In genomic region chr10:17742918-17743317, GRCh38 we compare ENCODE assay signal across 8 cellular contexts. TPM values are rescaled to one million over a fixed set of nuclear protein-coding genes. Genes with fewer than 3 reads are reported as not detected.
A peak's percentile ranks its signal among the peaks of the same experiment; 100 is the strongest.
DNase-seq lines count a peak whose midpoint lies in the region; ATAC-seq and TF ChIP-seq lines count a peak whose summit lies in the region.

No MANE protein-coding gene starts in this region.

- ATAC-seq in GM19328 (IDR thresholded peaks at IDR 0.05; ENCODE audit: unreplicated experiment) (no peak), GM19452 (IDR thresholded peaks at IDR 0.05; ENCODE audit: unreplicated experiment) (no peak)

- in situ Hi-C loops in KBM-7 (cut with MboI; ENCODE audit: low pct_unique_long_range_greater_than_20kb, low sequenced_read_pairs), result no loop called here

- peak; percentile 35 for DNase-seq in GM10266 (ENCODE audit: extremely low spot score)
- DNase-seq in KBM-7, result peak; percentile 78
- peak; percentile 75 for DNase-seq in activated CD4-positive, CD25-positive, alpha-beta regulatory T cell treated with anti-CD3 and anti-CD28 coated beads, Interleukin-2, amount 50 U/mL, for 72 hours
- DNase-seq in choroid plexus epithelial cell (ENCODE audit: low read depth), result peak; percentile 72
- DNase-seq in lung microvascular endothelial cell (ENCODE audit: low read depth in 2 of 2), result peak; percentile 52 to 62
- peak; percentile 43 for DNase-seq in stimulated activated CD8-positive, alpha-beta memory T cell treated with anti-CD3 and anti-CD28 coated beads, Interleukin-15, amount 100 ng/mL, for 24 hours (ENCODE audit: low read depth)

- peak; percentile 73 for TF ChIP-seq CTCF in GM10266 (IDR thresholded peaks at IDR 0.05; ENCODE audit: control insufficient read depth, insufficient read depth, low read depth, missing control alignments)
- TF ChIP-seq CTCF in choroid plexus epithelial cell (conservative IDR thresholded peaks at IDR 0.05; ENCODE audit: low read depth, low read length), result peak; percentile 82

- H3K4me3 ChIP-seq in choroid plexus epithelial cell (ENCODE audit: low read depth, low read length), result peak overlapping the region; percentile 37

RNA-seq across cellular contexts. Expression of gene TMEM236, which starts 9.1 kb away (rescaled TPM):
- 0.65 and 0.79 TPM in 2 replicates for total RNA-seq in lung microvascular endothelial cell
